18 cellular contexts compared by ENCODE assay signal in genomic region chr11:7964873-7965272, GRCh38. TPM values are rescaled to one million over a fixed set of nuclear protein-coding genes. Genes with fewer than 3 reads are reported as not detected.
DNase-seq lines count a peak whose midpoint lies in the region; ATAC-seq and TF ChIP-seq lines count a peak whose summit lies in the region.
"Had no signal": no experiment of that assay in that cellular context is flagged by ENCODE, and none has a peak within 500 bp of the region (broad histone marks: within the 10 kb centered on the region; RNA-seq: fewer than 3 reads in every experiment).

No MANE protein-coding gene starts in this region.

- H4K20me1 ChIP-seq in smooth muscle cell (ENCODE audit: low read depth) = no peaks in the 10 kb centered on the region

- H3K4me1 ChIP-seq in smooth muscle cell (ENCODE audit: low read depth) = no peaks in the 10 kb centered on the region

- ATAC-seq in SK-N-SH treated with all-trans-retinoic acid at 6 μM for 48 hours = peak; percentile 78
- ATAC-seq in HG02763 (IDR thresholded peaks at IDR 0.05; ENCODE audit: unreplicated experiment) = no peak
- ATAC-seq in Right ventricle myocardium inferior = no peak
- ATAC-seq: body of pancreas; stimulated activated naive B cell treated with anti-CD40 and anti-IgM and Interleukin-4, amounts not matched to agents 10 μg/mL and 1 μg/mL and 100 μg/mL, for 72 hours had no signal

- DNase-seq in GM04503 (ENCODE audit: low read depth) (peak; percentile 51), fibroblast of the aortic adventitia (ENCODE audit: low read depth) (peak; percentile 75), smooth muscle cell (lab: John Stamatoyannopoulos, UW; ENCODE audit: unreplicated experiment) (no peak), Right ventricle myocardium inferior (ENCODE audit: missing footprints) (no peak), GM13976 (ENCODE audit: low spot score) (no peak)
- DNase-seq: activated gamma-delta T cell; CD4-positive, CD25-positive, alpha-beta regulatory T cell; NCI-H146; stimulated activated naive B cell treated with anti-CD40 and anti-IgM and Interleukin-4, amounts not matched to agents 10 μg/mL and 1 μg/mL and 100 μg/mL, for 72 hours had no signal

- H2AFZ ChIP-seq in smooth muscle cell (ENCODE audit: low read depth) = no peak overlapping the region

- H3F3A ChIP-seq in smooth muscle cell (ENCODE audit: low read depth) = no peaks in the 10 kb centered on the region

- H3K9ac ChIP-seq in smooth muscle cell (ENCODE audit: low read depth) = no peak overlapping the region
- H3K9ac ChIP-seq: KMS-11 had no signal

- H3K4me3 ChIP-seq in fibroblast of the aortic adventitia (ENCODE audit: low read depth, low read length) (no peak overlapping the region), smooth muscle cell (no peak overlapping the region)
- H3K4me3 ChIP-seq: body of pancreas, skin epidermis had no signal

- no peaks in the 10 kb centered on the region for H3K27me3 ChIP-seq in smooth muscle cell (ENCODE audit: low read depth)
- H3K27me3 ChIP-seq: body of pancreas had no signal

- peak overlapping the region; percentile 28 for H3K27ac ChIP-seq in smooth muscle cell (ENCODE audit: low read depth)
- H3K27ac ChIP-seq: body of pancreas, KMS-11 had no signal

- no peaks in the 10 kb centered on the region for H3K9me3 ChIP-seq in smooth muscle cell (replicated peaks; ENCODE audit: low read depth)
- H3K9me3 ChIP-seq: body of pancreas had no signal

- no peak for TF ChIP-seq CTCF in fibroblast of the aortic adventitia (IDR thresholded peaks at IDR 0.05; ENCODE audit: insufficient read depth, low read length)
- TF ChIP-seq CTCF in smooth muscle cell (IDR thresholded peaks at IDR 0.05; ENCODE audit: borderline replicate concordance, insufficient read depth, poor library complexity, severe bottlenecking) = no peak
- no peak for TF ChIP-seq CTCF in GM13976 (IDR thresholded peaks at IDR 0.05; ENCODE audit: borderline replicate concordance, control extremely low read depth, extremely low read depth, insufficient read depth, missing control alignments)

- in situ Hi-C loops in GM13976 (cut with MboI; ENCODE audit: low sequenced_read_pairs, unreplicated experiment) = no loop called here

- H3K4me2 ChIP-seq in smooth muscle cell = no peak overlapping the region
- H3K4me2 ChIP-seq: KMS-11 had no signal

- no peaks in the 10 kb centered on the region for H3K36me3 ChIP-seq in smooth muscle cell (ENCODE audit: low read depth)

- no peaks in the 10 kb centered on the region for H3K79me2 ChIP-seq in smooth muscle cell (ENCODE audit: low read depth)

- intact Hi-C loops in Right ventricle myocardium inferior (cut with DNase I) = no loop called here

TF ChIP-seq in SK-N-SH treated with all-trans-retinoic acid at 6 μM for 48 hours, 23 proteins besides CTCF, POLR2A, EP300 and RAD21:
- TF ChIP-seq PATZ1 (CRISPR knock-in tag; IDR thresholded peaks at IDR 0.05; ENCODE audit: borderline replicate concordance) = no peak
- no peak for TF ChIP-seq ZFP3 (CRISPR knock-in tag; IDR thresholded peaks at IDR 0.05)
- no peak for TF ChIP-seq RARB (CRISPR knock-in tag; IDR thresholded peaks at IDR 0.05)
- TF ChIP-seq ISL1 (CRISPR knock-in tag; IDR thresholded peaks at IDR 0.05) = no peak
- TF ChIP-seq TSHZ2 (CRISPR knock-in tag; IDR thresholded peaks at IDR 0.05) = no peak
- no peak for TF ChIP-seq ESRRG (CRISPR knock-in tag; IDR thresholded peaks at IDR 0.05)
- no peak for TF ChIP-seq ARNTL (CRISPR knock-in tag; IDR thresholded peaks at IDR 0.05; ENCODE audit: borderline replicate concordance, low read depth)
- no peak for TF ChIP-seq TCF4 (CRISPR knock-in tag; IDR thresholded peaks at IDR 0.05; ENCODE audit: borderline replicate concordance)
- no peak for TF ChIP-seq ZNF565 (CRISPR knock-in tag; conservative IDR thresholded peaks at IDR 0.05; ENCODE audit: low read depth)

RNA-seq across cellular contexts. Expression of gene NLRP10, which starts 0.4 kb away (rescaled TPM):
- total RNA-seq in fibroblast of the aortic adventitia (ENCODE audit: low replicate concordance) (1.7 and 6.8 TPM in 2 replicates), smooth muscle cell (0.13 and 0.81 TPM in 2 replicates), Right ventricle myocardium inferior (not detected)
- 0.59 TPM in 1 of 2 replicates, not detected in the other for polyA plus RNA-seq in smooth muscle cell
- total RNA-seq: body of pancreas; CD4-positive, CD25-positive, alpha-beta regulatory T cell; mesothelial cell of epicardium; NCI-H460; omental fat pad; ureter had no signal
- polyA plus RNA-seq: CD4-positive, CD25-positive, alpha-beta regulatory T cell had no signal

RNA-seq across cellular contexts. Expression of gene EIF3F, which starts 22.3 kb away (rescaled TPM):
- 196 and 334 TPM in 2 replicates for total RNA-seq in fibroblast of the aortic adventitia (ENCODE audit: low replicate concordance)
- total RNA-seq in smooth muscle cell = 169 and 199 TPM in 2 replicates
- polyA plus RNA-seq in smooth muscle cell = 148 and 158 TPM in 2 replicates
- total RNA-seq in Right ventricle myocardium inferior = 155 TPM

RNA-seq across cellular contexts. Expression of gene OR10A3, which starts 23.4 kb away (rescaled TPM):
- 0.09 TPM in 1 of 2 replicates, not detected in the other for total RNA-seq in fibroblast of the aortic adventitia (ENCODE audit: low replicate concordance)
- total RNA-seq in smooth muscle cell = not detected in 2 replicates
- not detected in 2 replicates for polyA plus RNA-seq in smooth muscle cell
- total RNA-seq in Right ventricle myocardium inferior = not detected
- total RNA-seq: body of pancreas; CD4-positive, CD25-positive, alpha-beta regulatory T cell; mesothelial cell of epicardium; NCI-H460; omental fat pad; ureter had no signal
- polyA plus RNA-seq: CD4-positive, CD25-positive, alpha-beta regulatory T cell had no signal

RNA-seq across cellular contexts. Expression of gene OR10A6, which starts 33.8 kb away (rescaled TPM):
- total RNA-seq in fibroblast of the aortic adventitia (ENCODE audit: low replicate concordance) (0.18 TPM in 1 of 2 replicates, not detected in the other), smooth muscle cell (0.31 TPM in 1 of 2 replicates, not detected in the other), Right ventricle myocardium inferior (not detected)
- not detected in 2 replicates for polyA plus RNA-seq in smooth muscle cell
- total RNA-seq: body of pancreas; CD4-positive, CD25-positive, alpha-beta regulatory T cell; mesothelial cell of epicardium; NCI-H460; omental fat pad; ureter had no signal
- polyA plus RNA-seq: CD4-positive, CD25-positive, alpha-beta regulatory T cell had no signal

Comparison
In these comparisons a context has a peak if more than half of its experiments do, and no peak if none do; other contexts are left out.
1. DNase-seq: peak in GM04503 (single experiment) and fibroblast of the aortic adventitia (single experiment); none in smooth muscle cell (single experiment), Right ventricle myocardium inferior (single experiment) and GM13976 (single experiment).